In genomic region chr14:85530626-85531025, GRCh38 we compare ENCODE assay signal across 11 cellular contexts. TPM values are rescaled to one million over a fixed set of nuclear protein-coding genes. Genes with fewer than 3 reads are reported as not detected.
DNase-seq lines count a peak whose midpoint lies in the region; ATAC-seq and TF ChIP-seq lines count a peak whose summit lies in the region.
"Had no signal": no experiment of that assay in that cellular context is flagged by ENCODE, and none has a peak within 500 bp of the region (broad histone marks: within the 10 kb centered on the region; RNA-seq: fewer than 3 reads in every experiment).

No MANE protein-coding gene starts in this region.

- peak overlapping the region; percentile 75 for H3K4me3 Mint-ChIP-seq in GM23338
- H3K4me3 Mint-ChIP-seq: central memory CD8-positive, alpha-beta T cell had no signal

- H3K27ac Mint-ChIP-seq in GM23338: no peak overlapping the region
- H3K27ac Mint-ChIP-seq: naive B cell had no signal

- H3K9ac ChIP-seq in rectal smooth muscle tissue (ENCODE audit: low read length): no peak overlapping the region

- H3K27ac ChIP-seq in GM23338 (ENCODE audit: low read depth) (no peak overlapping the region), rectal smooth muscle tissue (ENCODE audit: low read depth, low read length) (peak overlapping the region; percentile 6)

- peaks cover 39% of the 10 kb centered on the region for H3K4me1 ChIP-seq in GM23338 (ENCODE audit: insufficient read depth)
- peaks cover 4% of the 10 kb centered on the region for H3K4me1 ChIP-seq in rectal smooth muscle tissue (ENCODE audit: control insufficient read depth, insufficient read depth, low read length)

- in situ Hi-C loops in astrocyte of the cerebellum (cut with HindIII; ENCODE audit: low sequenced_read_pairs): no loop called here

- no peaks in the 10 kb centered on the region for H3K36me3 Mint-ChIP-seq in GM23338 (ENCODE audit: low read depth)

- H3K79me2 ChIP-seq in GM23338 (replicated peaks; ENCODE audit: insufficient read depth): 0 out of 2 replicates have a peak, but pooled peaks cover 6% of the 10 kb centered on the region

- ATAC-seq in GM23338: no peak
- ATAC-seq in GM18520 (IDR thresholded peaks at IDR 0.05; ENCODE audit: unreplicated experiment): no peak

- H3K4me1 Mint-ChIP-seq in GM23338: peaks cover 50% of the 10 kb centered on the region
- H3K4me1 Mint-ChIP-seq: central memory CD8-positive, alpha-beta T cell had no signal

- no peak for DNase-seq in GM23338 (ENCODE audit: low spot score)
- DNase-seq in astrocyte of the cerebellum (ENCODE audit: low read depth): no peak
- DNase-seq in activated CD4-positive, CD25-positive, alpha-beta regulatory T cell treated with anti-CD3 and anti-CD28 coated beads, Interleukin-2, amount 50 U/mL, for 72 hours: no peak
- no peak for DNase-seq in DMS153 treated with DMSO at 0.1 percent for 48 hours (lab: John Stamatoyannopoulos, UW; ENCODE audit: unreplicated experiment)
- no peak for DNase-seq in stimulated activated CD8-positive, alpha-beta memory T cell treated with anti-CD3 and anti-CD28 coated beads, Interleukin-4, amount 100 ng/mL, for 48 hours
- DNase-seq: naive B cell, NCI-H1694 treated with DMSO at 0.1 percent for 48 hours had no signal

- H3K27me3 ChIP-seq in GM23338 (ENCODE audit: insufficient read depth) (peaks cover 74% of the 10 kb centered on the region), rectal smooth muscle tissue (ENCODE audit: control insufficient read depth, insufficient read depth, low read length) (peaks cover 4% of the 10 kb centered on the region)

- peaks cover 66% of the 10 kb centered on the region for H3K27me3 Mint-ChIP-seq in GM23338 (ENCODE audit: insufficient read depth, low read depth, poor library complexity)

- peak overlapping the region; percentile 95 for H2AFZ ChIP-seq in GM23338

- H3K9me3 Mint-ChIP-seq in GM23338: no peaks in the 10 kb centered on the region; the same call in 2 of the 3 replicates

- no peaks in the 10 kb centered on the region for H3K9me2 ChIP-seq in GM23338 (ENCODE audit: insufficient read depth)

- no peaks in the 10 kb centered on the region for H3K36me3 ChIP-seq in GM23338 (ENCODE audit: insufficient read depth)
- H3K36me3 ChIP-seq in rectal smooth muscle tissue (ENCODE audit: control insufficient read depth, insufficient read depth, low read length): no peaks in the 10 kb centered on the region

- H3K4me2 ChIP-seq in GM23338: peak overlapping the region; percentile 98

- H3K4me3 ChIP-seq in GM23338: peak overlapping the region; percentile 83
- peak overlapping the region; percentile 73 for H3K4me3 ChIP-seq in astrocyte of the cerebellum (ENCODE audit: low read depth, low read length)
- H3K4me3 ChIP-seq in iPS-11a (ENCODE audit: low read depth, low read length): peak overlapping the region; percentile 72
- H3K4me3 ChIP-seq in rectal smooth muscle tissue (ENCODE audit: low read length): peak overlapping the region; percentile 72

- H4K20me1 ChIP-seq in GM23338 (replicated peaks; ENCODE audit: insufficient read depth): no peaks in the 10 kb centered on the region

- no peak for TF ChIP-seq CTCF in GM23338 (conservative IDR thresholded peaks at IDR 0.05; ENCODE audit: low read depth in 2 of 2)
- TF ChIP-seq CTCF in astrocyte of the cerebellum (IDR thresholded peaks at IDR 0.05; ENCODE audit: low read depth, low read length, missing control alignments): no peak

- H3F3A ChIP-seq in GM23338 (replicated peaks; ENCODE audit: low read depth): peaks cover 3% of the 10 kb centered on the region; the same call in 1 of the 2 replicates

TF ChIP-seq in GM23338, 12 proteins besides CTCF, POLR2A, EP300 and RAD21:
- TF ChIP-seq ZNF114 (CRISPR knock-in tag; IDR thresholded peaks at IDR 0.05): no peak
- peak; percentile 56 for TF ChIP-seq EZH2 (IDR thresholded peaks at IDR 0.05; ENCODE audit: low read depth, unreplicated experiment)

RNA-seq across cellular contexts. Expression of gene FLRT2, which starts 0.7 kb away (rescaled TPM):
- 5.4 and 7.4 TPM in 2 replicates for total RNA-seq in GM23338 (2014; rRNA removed; shearing (Covaris generic))
- polyA plus RNA-seq in GM23338 (2016; fragmentation: Nextera tagmentation; extraction: Ambion mirVana): 3.8 and 4.3 TPM in 2 replicates
